Comparison of ENCODE assay signal across 1 cellular context in the genomic region with DNA sequence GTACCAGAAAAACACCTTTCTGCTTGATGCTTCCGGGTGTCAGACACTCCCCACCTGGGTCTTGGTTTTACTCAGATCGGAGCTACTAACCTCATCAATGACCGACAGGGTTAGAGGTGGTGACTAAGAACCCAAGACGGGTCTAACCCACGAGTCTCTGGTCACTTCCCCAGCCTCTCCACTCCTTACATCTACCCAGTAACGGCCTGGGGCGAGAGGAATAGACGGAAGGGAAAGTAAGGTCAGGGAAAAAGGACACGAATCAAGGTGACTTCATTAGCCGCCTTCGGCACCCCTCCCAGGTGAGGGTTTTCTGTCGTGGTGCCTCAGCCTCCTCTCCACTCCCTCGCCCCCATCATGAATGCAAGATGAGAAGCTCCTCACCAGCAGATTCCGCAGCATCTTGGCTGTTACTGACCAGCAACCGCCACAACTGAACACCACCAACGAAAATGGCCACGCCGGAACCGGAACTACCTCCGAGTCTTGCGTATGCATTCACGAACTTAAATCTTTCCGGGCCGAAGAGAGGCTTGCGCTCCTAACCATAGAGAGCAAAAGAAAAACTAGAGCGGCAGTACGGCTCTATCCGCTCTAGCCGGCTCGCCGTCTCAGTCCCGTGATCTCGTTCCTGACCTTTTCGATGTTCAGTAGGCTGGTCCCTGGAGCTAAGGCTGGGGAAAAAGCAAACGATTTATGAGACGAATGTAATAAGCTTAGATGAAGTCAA.
TF ChIP-seq lines count a peak whose summit lies in the region.

A gene with protein sequence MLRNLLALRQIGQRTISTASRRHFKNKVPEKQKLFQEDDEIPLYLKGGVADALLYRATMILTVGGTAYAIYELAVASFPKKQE (minus strand): TSS at position 469 of the 730 bp plus-strand sequence. CDS start 67 bp downstream, at position 402.

TF ChIP-seq in H1, 55 proteins besides CTCF, POLR2A, EP300 and RAD21:
- 0 out of 2 replicates have a peak, but pooled peaks have one; percentile 57 for TF ChIP-seq TCF12 (IDR thresholded peaks at IDR 0.05; ENCODE audit: low read depth, low read length)
- peak in 1 of 2 experiments; percentile 36; a peak in 1 of 4 replicates for TF ChIP-seq HDAC2 (IDR thresholded peaks at IDR 0.05; ENCODE audit: borderline replicate concordance in 1 of 2, low read depth in 2 of 2, low read length in 2 of 2)
- TF ChIP-seq TBP (IDR thresholded peaks at IDR 0.05; ENCODE audit: low read depth, low read length) = peak; percentile 94
- TF ChIP-seq SP2 (IDR thresholded peaks at IDR 0.05; ENCODE audit: low read length) = peak; percentile 100
- TF ChIP-seq POU5F1 (IDR thresholded peaks at IDR 0.05; ENCODE audit: low read depth, low read length) = no peak
- TF ChIP-seq GTF2F1 (IDR thresholded peaks at IDR 0.05; ENCODE audit: borderline replicate concordance, low read depth, low read length) = 0 out of 2 replicates have a peak, but pooled peaks have one; percentile 19
- no peak for TF ChIP-seq RXRA (IDR thresholded peaks at IDR 0.05; ENCODE audit: insufficient read depth, low read depth, low read length)
- peak; percentile 34 for TF ChIP-seq NANOG (IDR thresholded peaks at IDR 0.05; ENCODE audit: insufficient read depth, low read depth, low read length, poor library complexity, severe bottlenecking)
- no peak for TF ChIP-seq EZH2 (IDR thresholded peaks at IDR 0.05; ENCODE audit: low read depth, low read length, severe bottlenecking)
- TF ChIP-seq KDM4A (IDR thresholded peaks at IDR 0.05; ENCODE audit: low read depth, low read length, severe bottlenecking) = peak; percentile 40
- TF ChIP-seq, protein P1, sequence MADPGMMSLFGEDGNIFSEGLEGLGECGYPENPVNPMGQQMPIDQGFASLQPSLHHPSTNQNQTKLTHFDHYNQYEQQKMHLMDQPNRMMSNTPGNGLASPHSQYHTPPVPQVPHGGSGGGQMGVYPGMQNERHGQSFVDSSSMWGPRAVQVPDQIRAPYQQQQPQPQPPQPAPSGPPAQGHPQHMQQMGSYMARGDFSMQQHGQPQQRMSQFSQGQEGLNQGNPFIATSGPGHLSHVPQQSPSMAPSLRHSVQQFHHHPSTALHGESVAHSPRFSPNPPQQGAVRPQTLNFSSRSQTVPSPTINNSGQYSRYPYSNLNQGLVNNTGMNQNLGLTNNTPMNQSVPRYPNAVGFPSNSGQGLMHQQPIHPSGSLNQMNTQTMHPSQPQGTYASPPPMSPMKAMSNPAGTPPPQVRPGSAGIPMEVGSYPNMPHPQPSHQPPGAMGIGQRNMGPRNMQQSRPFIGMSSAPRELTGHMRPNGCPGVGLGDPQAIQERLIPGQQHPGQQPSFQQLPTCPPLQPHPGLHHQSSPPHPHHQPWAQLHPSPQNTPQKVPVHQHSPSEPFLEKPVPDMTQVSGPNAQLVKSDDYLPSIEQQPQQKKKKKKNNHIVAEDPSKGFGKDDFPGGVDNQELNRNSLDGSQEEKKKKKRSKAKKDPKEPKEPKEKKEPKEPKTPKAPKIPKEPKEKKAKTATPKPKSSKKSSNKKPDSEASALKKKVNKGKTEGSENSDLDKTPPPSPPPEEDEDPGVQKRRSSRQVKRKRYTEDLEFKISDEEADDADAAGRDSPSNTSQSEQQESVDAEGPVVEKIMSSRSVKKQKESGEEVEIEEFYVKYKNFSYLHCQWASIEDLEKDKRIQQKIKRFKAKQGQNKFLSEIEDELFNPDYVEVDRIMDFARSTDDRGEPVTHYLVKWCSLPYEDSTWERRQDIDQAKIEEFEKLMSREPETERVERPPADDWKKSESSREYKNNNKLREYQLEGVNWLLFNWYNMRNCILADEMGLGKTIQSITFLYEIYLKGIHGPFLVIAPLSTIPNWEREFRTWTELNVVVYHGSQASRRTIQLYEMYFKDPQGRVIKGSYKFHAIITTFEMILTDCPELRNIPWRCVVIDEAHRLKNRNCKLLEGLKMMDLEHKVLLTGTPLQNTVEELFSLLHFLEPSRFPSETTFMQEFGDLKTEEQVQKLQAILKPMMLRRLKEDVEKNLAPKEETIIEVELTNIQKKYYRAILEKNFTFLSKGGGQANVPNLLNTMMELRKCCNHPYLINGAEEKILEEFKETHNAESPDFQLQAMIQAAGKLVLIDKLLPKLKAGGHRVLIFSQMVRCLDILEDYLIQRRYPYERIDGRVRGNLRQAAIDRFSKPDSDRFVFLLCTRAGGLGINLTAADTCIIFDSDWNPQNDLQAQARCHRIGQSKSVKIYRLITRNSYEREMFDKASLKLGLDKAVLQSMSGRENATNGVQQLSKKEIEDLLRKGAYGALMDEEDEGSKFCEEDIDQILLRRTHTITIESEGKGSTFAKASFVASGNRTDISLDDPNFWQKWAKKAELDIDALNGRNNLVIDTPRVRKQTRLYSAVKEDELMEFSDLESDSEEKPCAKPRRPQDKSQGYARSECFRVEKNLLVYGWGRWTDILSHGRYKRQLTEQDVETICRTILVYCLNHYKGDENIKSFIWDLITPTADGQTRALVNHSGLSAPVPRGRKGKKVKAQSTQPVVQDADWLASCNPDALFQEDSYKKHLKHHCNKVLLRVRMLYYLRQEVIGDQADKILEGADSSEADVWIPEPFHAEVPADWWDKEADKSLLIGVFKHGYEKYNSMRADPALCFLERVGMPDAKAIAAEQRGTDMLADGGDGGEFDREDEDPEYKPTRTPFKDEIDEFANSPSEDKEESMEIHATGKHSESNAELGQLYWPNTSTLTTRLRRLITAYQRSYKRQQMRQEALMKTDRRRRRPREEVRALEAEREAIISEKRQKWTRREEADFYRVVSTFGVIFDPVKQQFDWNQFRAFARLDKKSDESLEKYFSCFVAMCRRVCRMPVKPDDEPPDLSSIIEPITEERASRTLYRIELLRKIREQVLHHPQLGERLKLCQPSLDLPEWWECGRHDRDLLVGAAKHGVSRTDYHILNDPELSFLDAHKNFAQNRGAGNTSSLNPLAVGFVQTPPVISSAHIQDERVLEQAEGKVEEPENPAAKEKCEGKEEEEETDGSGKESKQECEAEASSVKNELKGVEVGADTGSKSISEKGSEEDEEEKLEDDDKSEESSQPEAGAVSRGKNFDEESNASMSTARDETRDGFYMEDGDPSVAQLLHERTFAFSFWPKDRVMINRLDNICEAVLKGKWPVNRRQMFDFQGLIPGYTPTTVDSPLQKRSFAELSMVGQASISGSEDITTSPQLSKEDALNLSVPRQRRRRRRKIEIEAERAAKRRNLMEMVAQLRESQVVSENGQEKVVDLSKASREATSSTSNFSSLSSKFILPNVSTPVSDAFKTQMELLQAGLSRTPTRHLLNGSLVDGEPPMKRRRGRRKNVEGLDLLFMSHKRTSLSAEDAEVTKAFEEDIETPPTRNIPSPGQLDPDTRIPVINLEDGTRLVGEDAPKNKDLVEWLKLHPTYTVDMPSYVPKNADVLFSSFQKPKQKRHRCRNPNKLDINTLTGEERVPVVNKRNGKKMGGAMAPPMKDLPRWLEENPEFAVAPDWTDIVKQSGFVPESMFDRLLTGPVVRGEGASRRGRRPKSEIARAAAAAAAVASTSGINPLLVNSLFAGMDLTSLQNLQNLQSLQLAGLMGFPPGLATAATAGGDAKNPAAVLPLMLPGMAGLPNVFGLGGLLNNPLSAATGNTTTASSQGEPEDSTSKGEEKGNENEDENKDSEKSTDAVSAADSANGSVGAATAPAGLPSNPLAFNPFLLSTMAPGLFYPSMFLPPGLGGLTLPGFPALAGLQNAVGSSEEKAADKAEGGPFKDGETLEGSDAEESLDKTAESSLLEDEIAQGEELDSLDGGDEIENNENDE (IDR thresholded peaks at IDR 0.05; ENCODE audit: insufficient replicate concordance, low read length) = peak; percentile 18
- no peak for TF ChIP-seq JUN (IDR thresholded peaks at IDR 0.05; ENCODE audit: low read depth, low read length)
- TF ChIP-seq SIN3A (conservative IDR thresholded peaks at IDR 0.05 in 1 of 2, IDR thresholded peaks at IDR 0.05 in 1 of 2; ENCODE audit: low read depth in 1 of 2, low read length in 2 of 2) = peak; percentile 46 to 59; a peak in 2 of 4 replicates
- no peak for TF ChIP-seq CTBP2 (IDR thresholded peaks at IDR 0.05; ENCODE audit: borderline replicate concordance, insufficient read depth, insufficient read length, low read length)
- peak; percentile 19; the same call in 1 of the 2 replicates for TF ChIP-seq TEAD4 (IDR thresholded peaks at IDR 0.05; ENCODE audit: low read depth, low read length)
- TF ChIP-seq BACH1 (IDR thresholded peaks at IDR 0.05; ENCODE audit: low read length) = peak; percentile 18; the same call in 1 of the 2 replicates
- peak; percentile 52 for TF ChIP-seq CREB1 (IDR thresholded peaks at IDR 0.05)
- TF ChIP-seq EGR1 (IDR thresholded peaks at IDR 0.05; ENCODE audit: borderline replicate concordance, low read depth, low read length) = peak; percentile 91
- no peak; the same call in 1 of the 2 replicates for TF ChIP-seq KDM5A (IDR thresholded peaks at IDR 0.05; ENCODE audit: low read length)
- TF ChIP-seq BCL11A (IDR thresholded peaks at IDR 0.05; ENCODE audit: low read depth in 2 of 2, low read length in 2 of 2) = no peak
- no peak for TF ChIP-seq MAFK (IDR thresholded peaks at IDR 0.05; ENCODE audit: low read depth, low read length)
- no peak for TF ChIP-seq SIRT6 (IDR thresholded peaks at IDR 0.05; ENCODE audit: low read length)
- peak; percentile 92 for TF ChIP-seq POLR2AphosphoS5 (IDR thresholded peaks at IDR 0.05; ENCODE audit: low read depth, low read length)
- TF ChIP-seq JUND (IDR thresholded peaks at IDR 0.05; ENCODE audit: low read length) = 0 out of 2 replicates have a peak, but pooled peaks have one; percentile 46
- peak; percentile 92 for TF ChIP-seq YY1 (IDR thresholded peaks at IDR 0.05; ENCODE audit: low read depth, low read length)
- TF ChIP-seq TAF1 (IDR thresholded peaks at IDR 0.05; ENCODE audit: low read depth, low read length) = peak; percentile 98
- TF ChIP-seq PHF8 (conservative IDR thresholded peaks at IDR 0.05; ENCODE audit: low read depth, low read length) = peak; percentile 78
- peak; percentile 96 for TF ChIP-seq ASH2L (IDR thresholded peaks at IDR 0.05; ENCODE audit: low read length)
- TF ChIP-seq RBBP5 (IDR thresholded peaks at IDR 0.05; ENCODE audit: borderline replicate concordance, low read depth, low read length) = no peak
- peak; percentile 37 for TF ChIP-seq TAF7 (optimal IDR thresholded peaks at IDR 0.05; ENCODE audit: borderline replicate concordance, low read depth, low read length)
- peak; percentile 90 for TF ChIP-seq GABPA (IDR thresholded peaks at IDR 0.05; ENCODE audit: borderline replicate concordance, insufficient read depth, low read length)
TF ChIP-seq in H1: peak in this region for 21.
